In genomic region chr9:126763130-126763764, GRCh38 we compare ENCODE assay signal across 14 cellular contexts. TPM values are rescaled to one million over a fixed set of nuclear protein-coding genes. Genes with fewer than 3 reads are reported as not detected.
A peak's percentile ranks its signal among the peaks of the same experiment; 100 is the strongest.
DNase-seq lines count a peak whose midpoint lies in the region; ATAC-seq lines count a peak whose summit lies in the region.
"Had no signal": no experiment of that assay in that cellular context is flagged by ENCODE, and none has a peak within 500 bp of the region (broad histone marks: within the 10 kb centered on the region; RNA-seq: fewer than 3 reads in every experiment).

No MANE protein-coding gene starts in this region.

- DNase-seq in A172 (ENCODE audit: low spot score): peak; percentile 90
- peak; percentile 19 for DNase-seq in G401 (ENCODE audit: low spot score)
- DNase-seq in NCI-H69 (lab: John Stamatoyannopoulos, UW): peak; percentile 71
- peak; percentile 17 for DNase-seq in dermis blood vessel endothelial cell
- DNase-seq in inferior parietal cortex (ENCODE audit: extremely low spot score): no peak
- no peak for DNase-seq in SW 1271 (lab: John Stamatoyannopoulos, UW)
- DNase-seq: activated CD4-positive, alpha-beta T cell treated with anti-CD3 and anti-CD28 coated beads for 4 hours; effector memory CD8-positive, alpha-beta T cell; left ventricle myocardium inferior; nephron progenitor cell; substantia nigra had no signal

- ATAC-seq in GM21723 (IDR thresholded peaks at IDR 0.05; ENCODE audit: unreplicated experiment): no peak
- no peak for ATAC-seq in GM21619 (IDR thresholded peaks at IDR 0.05; ENCODE audit: unreplicated experiment)
- ATAC-seq: effector memory CD8-positive, alpha-beta T cell; gastroesophageal sphincter had no signal

- in situ Hi-C loops in G401 (cut with HindIII; ENCODE audit: low sequenced_read_pairs): no loop called here

RNA-seq across cellular contexts. Expression of gene ZBTB43, which starts 41.6 kb away (rescaled TPM):
- total RNA-seq in A172 (2014; rRNA removed; shearing (Covaris generic)): 13.3 and 15.0 TPM in 2 replicates
- total RNA-seq in G401 (2014; rRNA removed; shearing (Covaris generic)): 3.5 and 4.3 TPM in 2 replicates
- total RNA-seq in dermis blood vessel endothelial cell: 7.7 and 8.2 TPM in 2 replicates

Comparison
In these comparisons a context has a peak if more than half of its experiments do, and no peak if none do; other contexts are left out.
1. DNase-seq: peak in A172 (single experiment), G401 (single experiment), NCI-H69 (single experiment) and dermis blood vessel endothelial cell (single experiment); none in inferior parietal cortex (single experiment) and SW 1271 (0 of 2).